In the genomic region with DNA sequence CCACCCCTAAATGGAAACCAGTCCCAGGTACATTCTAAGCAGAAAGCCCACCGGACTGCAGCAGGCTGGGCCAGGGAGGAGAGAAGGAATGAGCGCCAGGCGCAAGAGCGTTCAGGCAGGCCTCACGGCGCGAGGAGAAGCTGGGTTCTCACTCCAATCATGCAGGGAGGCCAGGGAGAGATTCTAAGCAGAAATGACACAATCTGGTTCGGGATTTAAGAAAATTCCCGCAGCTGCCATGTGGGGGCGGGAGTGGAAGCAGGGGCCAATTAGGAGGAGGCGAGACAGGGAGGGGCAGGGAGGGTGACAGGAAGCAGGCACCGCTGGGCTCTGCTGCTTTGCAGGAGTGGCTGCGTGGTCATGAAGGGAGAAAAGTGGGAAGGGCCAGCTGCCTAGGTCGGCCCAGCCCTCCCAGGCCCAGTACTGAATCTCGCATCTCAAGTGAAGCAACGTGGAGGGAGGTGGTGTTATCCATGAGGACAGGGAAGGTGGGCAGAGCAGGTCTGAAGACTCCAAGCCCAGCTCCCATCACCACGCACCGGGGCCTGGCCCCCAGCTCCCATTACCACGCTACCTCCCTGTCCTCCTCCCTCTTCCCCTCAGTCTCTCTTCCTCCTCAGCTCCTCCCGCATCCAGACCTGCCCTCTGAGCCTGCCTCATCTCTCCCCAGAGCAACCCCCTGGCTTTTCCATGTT, we compare ENCODE assay signal across 9 cellular contexts. TPM values are rescaled to one million over a fixed set of nuclear protein-coding genes. Genes with fewer than 3 reads are reported as not detected.
DNase-seq lines count a peak whose midpoint lies in the region; ATAC-seq and TF ChIP-seq lines count a peak whose summit lies in the region.
"Had no signal": no experiment of that assay in that cellular context is flagged by ENCODE, and none has a peak within 500 bp of the region (broad histone marks: within the 10 kb centered on the region; RNA-seq: fewer than 3 reads in every experiment).

No MANE protein-coding gene starts in this region.

- TF ChIP-seq CTCF in cardiac muscle cell (IDR thresholded peaks at IDR 0.05; ENCODE audit: low read depth, low read length), result peak; percentile 49

- H3K36me3 ChIP-seq in SJCRH30, result no peaks in the 10 kb centered on the region
- no peaks in the 10 kb centered on the region for H3K36me3 ChIP-seq in cardiac muscle cell
- no peaks in the 10 kb centered on the region for H3K36me3 ChIP-seq in skeletal muscle satellite cell (ENCODE audit: insufficient read depth, low read length)

- no peak overlapping the region for H3K9ac ChIP-seq in skeletal muscle satellite cell (ENCODE audit: low read depth, low read length)

- no peak overlapping the region for H3K4me3 ChIP-seq in SJCRH30
- H3K4me3 ChIP-seq in cardiac muscle cell, result no peak overlapping the region
- H3K4me3 ChIP-seq in skeletal muscle satellite cell (ENCODE audit: low read length), result no peak overlapping the region

- H3K4me2 ChIP-seq in skeletal muscle satellite cell (ENCODE audit: low read length), result peak overlapping the region; percentile 19

- peak; percentile 18 for DNase-seq in NCI-H2029 (lab: John Stamatoyannopoulos, UW)
- no peak for DNase-seq in NCI-H2029 treated with DMSO at 0.1 percent for 48 hours (lab: John Stamatoyannopoulos, UW)
- DNase-seq in SJCRH30, result peak; percentile 76 to 79
- DNase-seq in cardiac muscle cell (ENCODE audit: low read depth in 1 of 2, low spot score in 1 of 2), result peak; percentile 75 to 88
- no peak for DNase-seq in activated gamma-delta T cell treated with Interleukin-2 at 50 U/mL for 16 hours

- H3K4me1 ChIP-seq in SJCRH30, result no peaks in the 10 kb centered on the region
- peaks cover 24% of the 10 kb centered on the region for H3K4me1 ChIP-seq in cardiac muscle cell (ENCODE audit: low read depth)
- peaks cover 20% of the 10 kb centered on the region for H3K4me1 ChIP-seq in skeletal muscle satellite cell (ENCODE audit: control insufficient read depth, insufficient read depth, low read length)

- no peaks in the 10 kb centered on the region for H3K27me3 ChIP-seq in SJCRH30
- no peaks in the 10 kb centered on the region for H3K27me3 ChIP-seq in cardiac muscle cell
- no peaks in the 10 kb centered on the region for H3K27me3 ChIP-seq in skeletal muscle satellite cell (ENCODE audit: control insufficient read depth, insufficient read depth, low read length)

- H3K27ac ChIP-seq in SJCRH30, result no peak overlapping the region
- no peak overlapping the region for H3K27ac ChIP-seq in cardiac muscle cell
- H3K27ac ChIP-seq: C4-2B had no signal

- no peak for ATAC-seq in GM21723 (IDR thresholded peaks at IDR 0.05; ENCODE audit: unreplicated experiment)
- no peak for ATAC-seq in HG02885 (IDR thresholded peaks at IDR 0.05; ENCODE audit: poor library complexity, unreplicated experiment)

- H3K9me3 ChIP-seq in SJCRH30 (replicated peaks), result no peaks in the 10 kb centered on the region
- no peaks in the 10 kb centered on the region for H3K9me3 ChIP-seq in cardiac muscle cell (ENCODE audit: low read depth)
- no peaks in the 10 kb centered on the region for H3K9me3 ChIP-seq in skeletal muscle satellite cell (replicated peaks; ENCODE audit: low read length)

RNA-seq across cellular contexts. Expression of gene NPHP4, which starts 11.8 kb away (rescaled TPM):
- 6.4 and 7.3 TPM in 2 replicates for total RNA-seq in SJCRH30 (2014; rRNA removed; shearing (Covaris generic))
- 9.4 and 12.7 TPM in 2 replicates for total RNA-seq in cardiac muscle cell
- polyA plus RNA-seq in cardiac muscle cell, result 6.4 and 7.3 TPM in 2 replicates
- 5.6 and 8.5 TPM in 2 replicates for total RNA-seq in skeletal muscle satellite cell (2012; rRNA removed)

Comparison
In these comparisons a context has a peak if more than half of its experiments do, and no peak if none do; other contexts are left out.
1. DNase-seq: peak in NCI-H2029 (single experiment), SJCRH30 (2 of 2) and cardiac muscle cell (2 of 2); none in NCI-H2029 treated with DMSO at 0.1 percent for 48 hours (single experiment) and activated gamma-delta T cell treated with Interleukin-2 at 50 U/mL for 16 hours (single experiment).